18 cellular contexts compared by ENCODE assay signal in genomic region chr10:71911296-71911954, GRCh38. TPM values are rescaled to one million over a fixed set of nuclear protein-coding genes. Genes with fewer than 3 reads are reported as not detected.
DNase-seq lines count a peak whose midpoint lies in the region; ATAC-seq and TF ChIP-seq lines count a peak whose summit lies in the region.
"Had no signal": no experiment of that assay in that cellular context is flagged by ENCODE, and none has a peak within 500 bp of the region (broad histone marks: within the 10 kb centered on the region; RNA-seq: fewer than 3 reads in every experiment).

No MANE protein-coding gene starts in this region.

- H3K36me3 ChIP-seq in mammary epithelial cell (ENCODE audit: insufficient read depth, low read length), result no peaks in the 10 kb centered on the region
- H3K36me3 ChIP-seq in heart right ventricle, result no peaks in the 10 kb centered on the region
- H3K36me3 ChIP-seq in osteoblast (ENCODE audit: insufficient read depth, low read length), result no peaks in the 10 kb centered on the region
- H3K36me3 ChIP-seq: neutrophil, stomach had no signal

- no peaks in the 10 kb centered on the region for H4K20me1 ChIP-seq in mammary epithelial cell (ENCODE audit: insufficient read depth, low read length)
- no peaks in the 10 kb centered on the region for H4K20me1 ChIP-seq in osteoblast (ENCODE audit: insufficient read depth, low read length)

- H3K27me3 Mint-ChIP-seq in MCF 10A (ENCODE audit: insufficient read depth, unreplicated experiment) (no peaks in the 10 kb centered on the region), WTC11 (ENCODE audit: low read depth) (no peaks in the 10 kb centered on the region)

- DNase-seq in mammary epithelial cell (no peak), MCF 10A (ENCODE audit: unreplicated experiment) (no peak), WTC11 (ENCODE audit: low spot score) (no peak), heart right ventricle (peak in 1 of 2 donors; percentile 50), osteoblast (ENCODE audit: insufficient read length, low spot score, missing footprints) (no peak)
- DNase-seq in activated CD4-positive, CD25-positive, alpha-beta regulatory T cell treated with anti-CD3 and anti-CD28 coated beads, Interleukin-2, amount 50 U/mL, for 72 hours, result no peak
- DNase-seq: 8988T; activated CD4-positive, alpha-beta T cell treated with anti-CD3 and anti-CD28 coated beads, Interleukin-2, amount 50 U/mL, for 1 hour; activated naive CD4-positive, alpha-beta T cell treated with Interleukin-2 at 50 U/mL for 16 hours; NCI-H2029 treated with DMSO at 0.1 percent for 48 hours; NCI-H526; PC-3; right cardiac atrium; stomach had no signal

- no peak overlapping the region for H3K4me3 Mint-ChIP-seq in MCF 10A (ENCODE audit: unreplicated experiment)
- H3K4me3 Mint-ChIP-seq in WTC11, result no peak overlapping the region

- H3K27ac ChIP-seq in mammary epithelial cell (ENCODE audit: insufficient read depth, low read depth, low read length) (no peak overlapping the region), heart right ventricle (peak overlapping the region in 1 of 10 donors; percentile 41), osteoblast (ENCODE audit: low read depth, low read length) (no peak overlapping the region)
- H3K27ac ChIP-seq: C4-2B, neutrophil, stomach had no signal

- no peak overlapping the region for H3K4me3 ChIP-seq in mammary epithelial cell (replicated peaks in 1 of 3; ENCODE audit: insufficient read depth in 1 of 3, low read depth in 2 of 3, low read length in 3 of 3)
- no peak overlapping the region for H3K4me3 ChIP-seq in heart right ventricle
- no peak overlapping the region for H3K4me3 ChIP-seq in osteoblast (ENCODE audit: insufficient read depth, low read length)
- H3K4me3 ChIP-seq: stomach had no signal

- BruUV-seq in mammary epithelial cell (replicated peaks; lab: Mats Ljungman, UMichigan), result no TSS peak
- no TSS peak for BruUV-seq in MCF 10A (replicated peaks; lab: Mats Ljungman, UMichigan)

- no peaks in the 10 kb centered on the region for H3K9me3 ChIP-seq in mammary epithelial cell (replicated peaks; ENCODE audit: insufficient read depth, low read length)
- H3K9me3 ChIP-seq in heart right ventricle, result peaks cover 0 to 10% (median 0%) of the 10 kb centered on the region in 11 donors
- no peaks in the 10 kb centered on the region for H3K9me3 ChIP-seq in osteoblast (ENCODE audit: low read depth, low read length)
- H3K9me3 ChIP-seq: neutrophil had no signal

- dilution Hi-C loops in mammary epithelial cell (cut with HindIII; ENCODE audit: low sequenced_read_pairs), result no loop called here

- H3K9me3 Mint-ChIP-seq in MCF 10A (ENCODE audit: unreplicated experiment), result no peaks in the 10 kb centered on the region
- H3K9me3 Mint-ChIP-seq in WTC11, result peaks cover 12% of the 10 kb centered on the region

- WGBS in mammary epithelial cell (ENCODE audit: low coverage, missing lambda C conversion rate), result 94% methylated on average over 9 of the region's 10 CpGs
- 78 to 79% methylated on average over 10 of the region's 10 CpGs for WGBS in heart right ventricle, 2 donors

- POLR2A ChIA-PET in MCF 10A (lab: Yijun Ruan, JAX), result no interaction called here
- POLR2A ChIA-PET in WTC11 (lab: Charles Lee), result no interaction called here

- H2AFZ ChIP-seq in mammary epithelial cell (ENCODE audit: low read depth, low read length) (peak overlapping the region; percentile 69), osteoblast (ENCODE audit: low read length) (peak overlapping the region; percentile 59)

- no peak overlapping the region for H3K27ac Mint-ChIP-seq in MCF 10A (ENCODE audit: low read depth, unreplicated experiment)
- H3K27ac Mint-ChIP-seq in WTC11, result no peak overlapping the region

- H3K79me2 ChIP-seq in mammary epithelial cell (ENCODE audit: insufficient read depth, low read length), result no peaks in the 10 kb centered on the region
- no peaks in the 10 kb centered on the region for H3K79me2 ChIP-seq in osteoblast (ENCODE audit: insufficient read depth, low read length)

- no peaks in the 10 kb centered on the region for H3K36me3 Mint-ChIP-seq in MCF 10A (ENCODE audit: insufficient read depth, unreplicated experiment)
- H3K36me3 Mint-ChIP-seq in WTC11, result peaks cover 6% of the 10 kb centered on the region

- in situ Hi-C loops in mammary epithelial cell (cut with MboI; ENCODE audit: low sequenced_read_pairs in 2 of 2), result loop anchor here in 1 of 2 donors (25.0 kb wide), 2 partner anchors 301 to 426 kb away; partner anchors contain the start of genes ANAPC16 and ASCC1

- TF ChIP-seq CTCF in mammary epithelial cell (conservative IDR thresholded peaks at IDR 0.05 in 1 of 2, IDR thresholded peaks at IDR 0.05 in 1 of 2; ENCODE audit: extremely low read depth in 1 of 2, insufficient read depth in 1 of 2, low read depth in 1 of 2, low read length in 2 of 2) (no peak), MCF 10A (IDR thresholded peaks at IDR 0.05; ENCODE audit: unreplicated experiment) (no peak), WTC11 (IDR thresholded peaks at IDR 0.05) (no peak), heart right ventricle (IDR thresholded peaks at IDR 0.05) (no peak), osteoblast (IDR thresholded peaks at IDR 0.05; ENCODE audit: extremely low read depth, low read depth, low read length) (no peak)

- H3K4me1 Mint-ChIP-seq in MCF 10A (ENCODE audit: insufficient read depth, unreplicated experiment), result no peaks in the 10 kb centered on the region
- peaks cover 4% of the 10 kb centered on the region; the same call in 1 of the 2 replicates for H3K4me1 Mint-ChIP-seq in WTC11

- no peak overlapping the region for H3K4me2 ChIP-seq in mammary epithelial cell (ENCODE audit: insufficient read depth, low read depth, low read length)
- H3K4me2 ChIP-seq in osteoblast (ENCODE audit: insufficient read depth, low read length), result no peak overlapping the region

- H3K27me3 ChIP-seq in mammary epithelial cell (ENCODE audit: insufficient read depth, low read length) (no peaks in the 10 kb centered on the region), heart right ventricle (no peaks in the 10 kb centered on the region), osteoblast (ENCODE audit: insufficient read depth, low read length) (no peaks in the 10 kb centered on the region)
- H3K27me3 ChIP-seq: neutrophil, stomach had no signal

- CTCF ChIA-PET in mammary epithelial cell (lab: Charles Lee; ENCODE audit: low non-redundant PET) (no interaction called here), MCF 10A (lab: Yijun Ruan, JAX) (no interaction called here), WTC11 (lab: Charles Lee) (interaction anchor here (1.0 to 1.1 kb wide), 2 partner anchors 15 to 137 kb away, joined by 3 to 5 read pairs; no protein-coding TSS in a partner anchor)

- H3K4me1 ChIP-seq in mammary epithelial cell (ENCODE audit: insufficient read depth, low read length), result no peaks in the 10 kb centered on the region
- H3K4me1 ChIP-seq in heart right ventricle, result peaks cover 0 to 22% (median 5%) of the 10 kb centered on the region in 9 donors
- H3K4me1 ChIP-seq in osteoblast (ENCODE audit: insufficient read depth, low read length), result no peaks in the 10 kb centered on the region
- H3K4me1 ChIP-seq: stomach had no signal

- intact Hi-C loops in mammary epithelial cell (cut with micrococcal nuclease), result no loop called here
- intact Hi-C loops in MCF 10A (cut with micrococcal nuclease), result no loop called here
- intact Hi-C loops in heart right ventricle (cut with DNase I), result no loop called here

- no peak overlapping the region for H3K9ac ChIP-seq in mammary epithelial cell (ENCODE audit: insufficient read depth, low read length)

- peak; percentile 53; the same call in 1 of the 2 replicates for ATAC-seq in WTC11
- peak in 7 of 8 donors; percentile 55 to 90 (median 75) for ATAC-seq in heart right ventricle
- ATAC-seq in GM19035 (IDR thresholded peaks at IDR 0.05; ENCODE audit: unreplicated experiment), result no peak
- no peak for ATAC-seq in GM21619 (IDR thresholded peaks at IDR 0.05; ENCODE audit: unreplicated experiment)
- ATAC-seq: PC-3 had no signal

TF ChIP-seq in WTC11, 78 proteins besides CTCF, POLR2A, EP300 and RAD21 (continues in another document):
- TF ChIP-seq PRDM15 (CRISPR knock-in tag; IDR thresholded peaks at IDR 0.05) (no peak), NFYB (CRISPR knock-in tag; conservative IDR thresholded peaks at IDR 0.05; ENCODE audit: low read depth) (no peak), TEAD1 (CRISPR knock-in tag; IDR thresholded peaks at IDR 0.05) (no peak)

RNA-seq across cellular contexts. Expression of gene CHST3, which starts 52.8 kb away (rescaled TPM):
- 10 to 100 TPM; 32.4 to 85.0 TPM for total RNA-seq in mammary epithelial cell
- polyA plus RNA-seq in mammary epithelial cell, result 18.1 TPM
- polyA minus RNA-seq in mammary epithelial cell, result 35.7 TPM
- total RNA-seq in MCF 10A (2022), result 28.7 and 29.3 TPM in 2 replicates
- total RNA-seq in WTC11 (2021), result 5.6 to 7.0 TPM (median 5.9 TPM) in 3 replicates
- total RNA-seq in heart right ventricle, result 10 to 100 TPM; 14.5 to 28.7 (median 21.3) TPM
- polyA plus RNA-seq in heart right ventricle, result 10 to 100 TPM in 1 of 2 donors, 1 to 10 TPM in 1; 6.3 to 12.0 TPM
- total RNA-seq in osteoblast, result 39.5 and 43.1 TPM in 2 replicates

Comparison
In these comparisons a context has a peak if more than half of its experiments do, and no peak if none do; other contexts are left out.
1. ATAC-seq: peak in WTC11 (single experiment) and heart right ventricle (7 of 8); none in GM19035 (single experiment) and GM21619 (single experiment).